8 cellular contexts compared by ENCODE assay signal in genomic region chr10:43689955-43690771, GRCh38. TPM values are rescaled to one million over a fixed set of nuclear protein-coding genes. Genes with fewer than 3 reads are reported as not detected.
A peak's percentile ranks its signal among the peaks of the same experiment; 100 is the strongest.
DNase-seq lines count a peak whose midpoint lies in the region; ATAC-seq and FAIRE-seq lines count a peak whose summit lies in the region.

No MANE protein-coding gene starts in this region.

- H3K9me3 ChIP-seq in right cardiac atrium (ENCODE audit: control insufficient read depth, low read length): no peaks in the 10 kb centered on the region

- intact Hi-C loops in right cardiac atrium (cut with DNase I): loop anchor here (2.0 to 10.0 kb wide), 10 partner anchors 135 to 697 kb away; partner anchors contain the start of gene CXCL12 (in 1 of the 4)

- peak; percentile 66 for FAIRE-seq in urothelium cell line (lab: Jason Lieb, UNC)

- ATAC-seq in GM21737 (IDR thresholded peaks at IDR 0.05; ENCODE audit: unreplicated experiment) (peak; percentile 98), right cardiac atrium (peak; percentile 97 to 98)

- in situ Hi-C loops in KBM-7 (cut with MboI; ENCODE audit: low pct_unique_long_range_greater_than_20kb, low sequenced_read_pairs): loop anchor here (25.0 kb wide), 1 partner anchor 697 kb away; the partner anchor contains the start of gene CXCL12

- peaks cover 2% of the 10 kb centered on the region for H3K4me1 ChIP-seq in right cardiac atrium (ENCODE audit: control insufficient read depth, insufficient read depth, low read length)

- peak overlapping the region; percentile 35 for H3K4me3 ChIP-seq in right cardiac atrium (ENCODE audit: low read length)

- DNase-seq in EH (ENCODE audit: low read depth) (peak; percentile 80), KBM-7 (peak; percentile 79), T-helper 22 cell (ENCODE audit: low read depth) (peak; percentile 47), anterior cingulate cortex (lab: John Stamatoyannopoulos, UW) (peak in 57 of 58 donors; percentile 9 to 84 (median 67)), right cardiac atrium (peak; percentile 90 to 96 (median 96)), putamen (ENCODE audit: low spot score) (peak; percentile 69), urothelium cell line (ENCODE audit: low spot score) (peak; percentile 91)

- H3K27ac ChIP-seq in right cardiac atrium (ENCODE audit: low read length): peak overlapping the region; percentile 58

- under 1% methylated on average over 65 of the region's 65 CpGs for WGBS in right cardiac atrium

- no peaks in the 10 kb centered on the region for H3K27me3 ChIP-seq in right cardiac atrium (ENCODE audit: control insufficient read depth, insufficient read depth)

RNA-seq across cellular contexts. Expression of gene ZNF32, which starts 41.5 kb away (rescaled TPM):
- 10 to 100 TPM; 47.2 to 65.4 (median 54.4) TPM for total RNA-seq in right cardiac atrium
- polyA plus RNA-seq in right cardiac atrium: 86.3 TPM

Comparison
In these comparisons a context has a peak if more than half of its experiments do, and no peak if none do; other contexts are left out.
1. Peak in every context shown above with its lines: DNase-seq, ATAC-seq, H3K4me3 ChIP-seq and H3K27ac ChIP-seq.